Comparison of ENCODE assay signal across 8 cellular contexts in genomic region chr22:25334091-25334490, GRCh38.
A peak's percentile ranks its signal among the peaks of the same experiment; 100 is the strongest.
DNase-seq lines count a peak whose midpoint lies in the region; ATAC-seq lines count a peak whose summit lies in the region.

No MANE protein-coding gene starts in this region.

- ATAC-seq in HG02763 (IDR thresholded peaks at IDR 0.05; ENCODE audit: unreplicated experiment) = no peak

- DNase-seq in activated CD4-positive, alpha-beta T cell treated with anti-CD3 and anti-CD28 coated beads for 24 hours (ENCODE audit: low read depth in 2 of 2) = peak; percentile 22 to 49
- DNase-seq in activated CD4-positive, alpha-beta T cell treated with anti-CD3 and anti-CD28 coated beads for 1 hour = no peak
- DNase-seq in OCI-M1 (lab: John Stamatoyannopoulos, UW) = peak; percentile 91
- DNase-seq in amygdala (lab: John Stamatoyannopoulos, UW) = peak in 29 of 56 donors; percentile 0 to 75 (median 23)
- DNase-seq in islet precursor cell = peak; percentile 84
- DNase-seq in stimulated activated CD8-positive, alpha-beta memory T cell treated with anti-CD3 and anti-CD28 coated beads, Interleukin-12 subunit alpha, Interleukin-12 subunit beta, amount 100 ng/mL, for 24 hours (ENCODE audit: extremely low read depth) = peak; percentile 5
- DNase-seq in HuH-7.5 (ENCODE audit: low spot score) = no peak

Comparison
In these comparisons a context has a peak if more than half of its experiments do, and no peak if none do; other contexts are left out.
1. DNase-seq: peak in activated CD4-positive, alpha-beta T cell treated with anti-CD3 and anti-CD28 coated beads for 24 hours (2 of 2), OCI-M1 (single experiment), amygdala (29 of 56), islet precursor cell (single experiment) and stimulated activated CD8-positive, alpha-beta memory T cell treated with anti-CD3 and anti-CD28 coated beads, Interleukin-12 subunit alpha, Interleukin-12 subunit beta, amount 100 ng/mL, for 24 hours (single experiment); none in activated CD4-positive, alpha-beta T cell treated with anti-CD3 and anti-CD28 coated beads for 1 hour (single experiment) and HuH-7.5 (single experiment).